Comparison of ENCODE assay signal across 15 cellular contexts in genomic region chr17:62206550-62206949, GRCh38.
A peak's percentile ranks its signal among the peaks of the same experiment; 100 is the strongest.
DNase-seq lines count a peak whose midpoint lies in the region; ATAC-seq and TF ChIP-seq lines count a peak whose summit lies in the region.
"Had no signal": no experiment of that assay in that cellular context is flagged by ENCODE, and none has a peak within 500 bp of the region (broad histone marks: within the 10 kb centered on the region; RNA-seq: fewer than 3 reads in every experiment).

No MANE protein-coding gene starts in this region.

- peak overlapping the region; percentile 30 for H2AFZ ChIP-seq in ACC112 (ENCODE audit: low read length, unreplicated experiment)

- H3K27ac ChIP-seq in ACC112 (ENCODE audit: low read depth, low read length) (no peak overlapping the region), brain microvascular endothelial cell (no peak overlapping the region)

- peak; percentile 19 for TF ChIP-seq CTCF in brain microvascular endothelial cell (IDR thresholded peaks at IDR 0.05; ENCODE audit: low read depth, low read length, missing control alignments)

- H3K4me3 ChIP-seq in ACC112 (ENCODE audit: low read depth, low read length), result no peak overlapping the region
- H3K4me3 ChIP-seq in brain microvascular endothelial cell (ENCODE audit: low read depth, low read length), result no peak overlapping the region

- in situ Hi-C loops in brain microvascular endothelial cell (cut with HindIII; ENCODE audit: low pct_ligation_motif_present, low sequenced_read_pairs), result no loop called here

- no peak for ATAC-seq in HG03457 (IDR thresholded peaks at IDR 0.05; ENCODE audit: unreplicated experiment)

- H3K79me2 ChIP-seq in ACC112 (ENCODE audit: control insufficient read depth, insufficient read depth, low read length, unreplicated experiment), result no peaks in the 10 kb centered on the region

- DNase-seq in HT-29 (ENCODE audit: low spot score), result peak; percentile 11
- DNase-seq in brain microvascular endothelial cell, result peak; percentile 2
- peak; percentile 60 for DNase-seq in islet precursor cell
- DNase-seq in NCI-H187 treated with DMSO at 0.1 percent for 48 hours (lab: John Stamatoyannopoulos, UW), result no peak
- no peak for DNase-seq in activated CD4-positive, alpha-beta T cell treated with anti-CD3 and anti-CD28 coated beads for 4 hours
- DNase-seq in NCI-H128 (lab: John Stamatoyannopoulos, UW; ENCODE audit: unreplicated experiment), result no peak
- DNase-seq: Caco-2; CD4-positive, alpha-beta T cell; NCI-H1436; NCI-H2029; OCI-M1; RPMI8226; SIG-M5 had no signal

- H3K4me1 ChIP-seq in ACC112 (ENCODE audit: control insufficient read depth, insufficient read depth, low read length, unreplicated experiment), result peaks cover 13% of the 10 kb centered on the region

- no peaks in the 10 kb centered on the region for H3K27me3 ChIP-seq in ACC112 (ENCODE audit: insufficient read depth, low read length)
- H3K27me3 ChIP-seq in brain microvascular endothelial cell (replicated peaks), result no peaks in the 10 kb centered on the region

- H3K36me3 ChIP-seq in ACC112 (ENCODE audit: insufficient read depth, low read length), result no peaks in the 10 kb centered on the region
- H3K36me3 ChIP-seq in brain microvascular endothelial cell (replicated peaks), result no peaks in the 10 kb centered on the region

Comparison
In these comparisons a context has a peak if more than half of its experiments do, and no peak if none do; other contexts are left out.
1. DNase-seq: peak in HT-29 (single experiment), brain microvascular endothelial cell (single experiment) and islet precursor cell (single experiment); none in NCI-H187 treated with DMSO at 0.1 percent for 48 hours (single experiment), activated CD4-positive, alpha-beta T cell treated with anti-CD3 and anti-CD28 coated beads for 4 hours (0 of 2) and NCI-H128 (single experiment).